Comparison of ENCODE assay signal across 8 cellular contexts in genomic region chr6:30130887-30131862, GRCh38. TPM values are rescaled to one million over a fixed set of nuclear protein-coding genes. Genes with fewer than 3 reads are reported as not detected.
DNase-seq lines count a peak whose midpoint lies in the region; ATAC-seq and TF ChIP-seq lines count a peak whose summit lies in the region.

No MANE protein-coding gene starts in this region.

- peak overlapping the region; percentile 19 for H2AFZ ChIP-seq in parathyroid adenoma

- no peaks in the 10 kb centered on the region for H3K27me3 ChIP-seq in parathyroid adenoma (ENCODE audit: control insufficient read depth, insufficient read depth, low read length)
- H3K27me3 ChIP-seq in upper lobe of left lung = peaks cover 0 to 6% (median 0%) of the 10 kb centered on the region in 4 donors

- peak overlapping the region; percentile 39 for H3K4me2 ChIP-seq in parathyroid adenoma (ENCODE audit: low read length)

- no peak overlapping the region for H3K9ac ChIP-seq in parathyroid adenoma

- H3K9me3 ChIP-seq in parathyroid adenoma (ENCODE audit: control insufficient read depth, low read length) (no peaks in the 10 kb centered on the region), upper lobe of left lung (no peaks in the 10 kb centered on the region)

- H3K4me1 ChIP-seq in parathyroid adenoma (no peaks in the 10 kb centered on the region), upper lobe of left lung (peaks cover 2 to 28% (median 23%) of the 10 kb centered on the region in 4 donors)

- DNase-seq in AML-193 (lab: John Stamatoyannopoulos, UW) (peak; percentile 84 to 86), MV-4-11 (lab: John Stamatoyannopoulos, UW) (peak; percentile 77), SKM-1 treated with dmso at 0.1 percent for 144 hours (lab: John Stamatoyannopoulos, UW; ENCODE audit: unreplicated experiment) (peak; percentile 64), glomerular visceral epithelial cell (ENCODE audit: extremely low spot score) (peak; percentile 78), upper lobe of left lung (peak in 1 of 2 donors; percentile 86)

- H3K4me1 Mint-ChIP-seq in activated naive CD4-positive, alpha-beta T cell treated with anti-CD3 and anti-CD28 coated beads, Interleukin-2, amount 50 U/mL, for 24 hours = peaks cover 12% of the 10 kb centered on the region

- no peak overlapping the region for H3K27ac ChIP-seq in parathyroid adenoma
- H3K27ac ChIP-seq in upper lobe of left lung = peak overlapping the region in 1 of 4 donors; percentile 33

- peak overlapping the region; percentile 24 for H3K4me3 ChIP-seq in parathyroid adenoma (ENCODE audit: low read depth, low read length)
- no peak overlapping the region for H3K4me3 ChIP-seq in upper lobe of left lung

- peak; percentile 97 for TF ChIP-seq CTCF in parathyroid adenoma (IDR thresholded peaks at IDR 0.05)
- TF ChIP-seq CTCF in upper lobe of left lung (IDR thresholded peaks at IDR 0.05) = peak; percentile 87 to 93 (median 92)

- no peak for TF ChIP-seq EP300 in upper lobe of left lung (IDR thresholded peaks at IDR 0.05)

- no peak overlapping the region for H3K27ac Mint-ChIP-seq in activated naive CD4-positive, alpha-beta T cell treated with anti-CD3 and anti-CD28 coated beads, Interleukin-2, amount 50 U/mL, for 24 hours

- no peaks in the 10 kb centered on the region for H3K36me3 ChIP-seq in parathyroid adenoma (ENCODE audit: control insufficient read depth, insufficient read depth, low read length)
- H3K36me3 ChIP-seq in upper lobe of left lung = no peaks in the 10 kb centered on the region

- no peaks in the 10 kb centered on the region for H3K79me2 ChIP-seq in parathyroid adenoma

- peaks cover 45% of the 10 kb centered on the region for H3K27me3 Mint-ChIP-seq in activated naive CD4-positive, alpha-beta T cell treated with anti-CD3 and anti-CD28 coated beads, Interleukin-2, amount 50 U/mL, for 24 hours

- no peaks in the 10 kb centered on the region for H3K9me3 Mint-ChIP-seq in activated naive CD4-positive, alpha-beta T cell treated with anti-CD3 and anti-CD28 coated beads, Interleukin-2, amount 50 U/mL, for 24 hours

- ATAC-seq in GM19035 (IDR thresholded peaks at IDR 0.05; ENCODE audit: unreplicated experiment) = peak; percentile 73
- ATAC-seq in upper lobe of left lung (ENCODE audit: low FRiP score in 2 of 2) = peak; percentile 92 to 93

- no peak for TF ChIP-seq POLR2A in upper lobe of left lung (IDR thresholded peaks at IDR 0.05)

- WGBS in upper lobe of left lung, 2 donors = 29 to 32% methylated on average over 16 of the region's 16 CpGs

- no peaks in the 10 kb centered on the region for H3K36me3 Mint-ChIP-seq in activated naive CD4-positive, alpha-beta T cell treated with anti-CD3 and anti-CD28 coated beads, Interleukin-2, amount 50 U/mL, for 24 hours

- peak overlapping the region; percentile 20 for H3K4me3 Mint-ChIP-seq in activated naive CD4-positive, alpha-beta T cell treated with anti-CD3 and anti-CD28 coated beads, Interleukin-2, amount 50 U/mL, for 24 hours

RNA-seq across cellular contexts. Expression of gene TRIM40, which starts 4.8 kb away (rescaled TPM):
- total RNA-seq in upper lobe of left lung = not detected

RNA-seq across cellular contexts. Expression of gene TRIM31, which starts 18.3 kb away (rescaled TPM):
- under 1 TPM in 2 of 6 donors, not detected in 4; 0.17 to 0.79 TPM for total RNA-seq in upper lobe of left lung

RNA-seq across cellular contexts. Expression of gene TRIM10, which starts 29.8 kb away (rescaled TPM):
- 1 to 10 TPM in 1 of 6 donors, under 1 TPM in 3, not detected in 2; 0.07 to 1.4 (median 0.13) TPM for total RNA-seq in upper lobe of left lung

RNA-seq across cellular contexts. Expression of gene TRIM15, which starts 32.2 kb away (rescaled TPM):
- total RNA-seq in upper lobe of left lung = 1 to 10 TPM in 1 of 6 donors, under 1 TPM in 1, not detected in 4; 0.30 to 1.0 TPM

RNA-seq across cellular contexts. Expression of gene RNF39, which starts 55.6 kb away (rescaled TPM):
- total RNA-seq in upper lobe of left lung = 1 to 10 TPM; 2.0 to 4.2 (median 2.8) TPM
